ENCODE assay signal across 1 cellular context in genomic region chr17:40000161-40000560, GRCh38.
TF ChIP-seq lines count a peak whose summit lies in the region.

No MANE protein-coding gene starts in this region.

TF ChIP-seq in HEK293, 187 proteins besides CTCF, POLR2A, EP300 and RAD21 (continued from another document):
- TF ChIP-seq PRDM1 (tag by site-specific recombination; IDR thresholded peaks at IDR 0.05) (peak; percentile 81), ZNF830 (tag by site-specific recombination; IDR thresholded peaks at IDR 0.05; ENCODE audit: low read depth) (no peak)
